Comparison of ENCODE assay signal across 1 cellular context in the genomic region with DNA sequence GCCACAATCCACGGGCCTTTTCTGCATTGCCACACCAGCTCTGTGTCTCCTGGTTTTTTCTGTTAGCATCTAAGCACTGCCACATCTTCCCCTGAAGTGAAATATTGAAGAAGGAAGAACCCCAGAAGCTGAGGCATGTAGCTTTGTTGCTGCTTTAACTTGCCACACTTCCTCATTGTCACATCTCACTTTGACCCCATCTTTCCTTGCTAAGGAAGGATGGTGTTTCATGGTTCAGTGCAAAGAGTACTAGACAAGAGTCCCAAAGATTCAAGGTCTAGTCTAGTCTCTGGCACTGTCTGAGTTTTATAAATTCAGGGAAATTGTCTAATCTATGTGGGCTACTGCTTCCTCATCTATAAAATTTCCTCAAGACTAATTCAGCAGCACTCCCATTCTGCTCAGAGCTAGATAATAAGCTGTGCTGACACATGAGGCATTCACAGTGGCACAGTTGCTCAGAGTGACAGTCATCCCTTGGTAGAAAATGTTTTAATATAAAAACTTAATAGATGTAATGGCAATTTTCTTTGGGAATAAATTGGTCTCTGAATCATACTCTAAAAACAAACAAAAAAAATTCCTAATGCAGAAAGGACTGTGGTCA.
TF ChIP-seq lines count a peak whose summit lies in the region.

No MANE protein-coding gene starts in this region.

TF ChIP-seq in IMR-90, 13 proteins besides CTCF, POLR2A, EP300 and RAD21 (continued from another document):
- TF ChIP-seq CEBPB (IDR thresholded peaks at IDR 0.05; ENCODE audit: low read depth, low read length) (no peak), MAZ (IDR thresholded peaks at IDR 0.05; ENCODE audit: borderline replicate concordance, low read depth, low read length) (no peak)
- TF ChIP-seq, protein P1, sequence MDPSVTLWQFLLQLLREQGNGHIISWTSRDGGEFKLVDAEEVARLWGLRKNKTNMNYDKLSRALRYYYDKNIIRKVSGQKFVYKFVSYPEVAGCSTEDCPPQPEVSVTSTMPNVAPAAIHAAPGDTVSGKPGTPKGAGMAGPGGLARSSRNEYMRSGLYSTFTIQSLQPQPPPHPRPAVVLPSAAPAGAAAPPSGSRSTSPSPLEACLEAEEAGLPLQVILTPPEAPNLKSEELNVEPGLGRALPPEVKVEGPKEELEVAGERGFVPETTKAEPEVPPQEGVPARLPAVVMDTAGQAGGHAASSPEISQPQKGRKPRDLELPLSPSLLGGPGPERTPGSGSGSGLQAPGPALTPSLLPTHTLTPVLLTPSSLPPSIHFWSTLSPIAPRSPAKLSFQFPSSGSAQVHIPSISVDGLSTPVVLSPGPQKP (IDR thresholded peaks at IDR 0.05; ENCODE audit: borderline replicate concordance, low read depth, low read length) = no peak
